ENCODE assay signal across 8 cellular contexts in genomic region chr1:147496571-147496970, GRCh38. TPM values are rescaled to one million over a fixed set of nuclear protein-coding genes. Genes with fewer than 3 reads are reported as not detected.
DNase-seq lines count a peak whose midpoint lies in the region; ATAC-seq and TF ChIP-seq lines count a peak whose summit lies in the region.

No MANE protein-coding gene starts in this region.

- H3K4me2 ChIP-seq in smooth muscle cell = no peak overlapping the region

- peaks cover 32% of the 10 kb centered on the region for H3K27me3 Mint-ChIP-seq in T-helper 17 cell

- no peak overlapping the region for H3K4me3 Mint-ChIP-seq in T-helper 17 cell

- intact Hi-C loops in left cardiac atrium (cut with DNase I) (loop anchor here in 1 of 2 donors (1.0 kb wide), 1 partner anchor 145 kb away; no protein-coding TSS in a partner anchor), transverse colon (cut with DNase I; ENCODE audit: low total_unique reads) (loop anchor here (5.0 kb wide), 1 partner anchor 146 kb away; no protein-coding TSS in a partner anchor)

- H3K36me3 Mint-ChIP-seq in T-helper 17 cell (ENCODE audit: low read depth) = peaks cover 3% of the 10 kb centered on the region

- no peaks in the 10 kb centered on the region for H3K4me1 ChIP-seq in transverse colon
- no peaks in the 10 kb centered on the region for H3K4me1 ChIP-seq in smooth muscle cell (ENCODE audit: low read depth)

- WGBS in transverse colon (ENCODE audit: low coverage in 1 of 2), 2 donors = 0 to 40% methylated on average over 1 to 4 of the region's 4 CpGs
- 89% methylated on average over 4 of the region's 4 CpGs for WGBS in smooth muscle cell (ENCODE audit: low lambda C conversion rate)

- H3K4me1 Mint-ChIP-seq in T-helper 17 cell = peaks cover 2% of the 10 kb centered on the region

- H3K9me3 ChIP-seq in transverse colon = no peaks in the 10 kb centered on the region
- no peaks in the 10 kb centered on the region for H3K9me3 ChIP-seq in T-helper 17 cell (ENCODE audit: control insufficient read depth, low read length, poor library complexity, severe bottlenecking)
- H3K9me3 ChIP-seq in smooth muscle cell (replicated peaks; ENCODE audit: low read depth) = no peaks in the 10 kb centered on the region

- H3K36me3 ChIP-seq in transverse colon = no peaks in the 10 kb centered on the region
- H3K36me3 ChIP-seq in smooth muscle cell (ENCODE audit: low read depth) = no peaks in the 10 kb centered on the region

- H3K4me3 ChIP-seq in transverse colon = no peak overlapping the region
- no peak overlapping the region for H3K4me3 ChIP-seq in smooth muscle cell

- H3K79me2 ChIP-seq in smooth muscle cell (ENCODE audit: low read depth) = no peaks in the 10 kb centered on the region

- H3K9ac ChIP-seq in smooth muscle cell (ENCODE audit: low read depth) = no peak overlapping the region

- H3K27ac ChIP-seq in transverse colon (no peak overlapping the region), smooth muscle cell (ENCODE audit: low read depth) (no peak overlapping the region)

- TF ChIP-seq CTCF in transverse colon (IDR thresholded peaks at IDR 0.05) (peak; percentile 23 to 35 (median 34)), smooth muscle cell (IDR thresholded peaks at IDR 0.05; ENCODE audit: borderline replicate concordance, insufficient read depth, poor library complexity, severe bottlenecking) (no peak)

- no peak for TF ChIP-seq POLR2A in transverse colon (IDR thresholded peaks at IDR 0.05)

- peak; percentile 72 to 74 for ATAC-seq in left cardiac atrium
- ATAC-seq in T-helper 17 cell = no peak

- in situ Hi-C loops in transverse colon (cut with MboI; ENCODE audit: low pct_ligation_motif_present in 1 of 4, low pct_unique_long_range_greater_than_20kb in 1 of 4, low sequenced_read_pairs in 3 of 4) = loop anchor here (10.0 to 25.0 kb wide), 4 partner anchors 138 to 398 kb away; no protein-coding TSS in a partner anchor

- TF ChIP-seq EP300 in transverse colon (IDR thresholded peaks at IDR 0.05; ENCODE audit: low read depth) = no peak

- no peak overlapping the region for H2AFZ ChIP-seq in smooth muscle cell (ENCODE audit: low read depth)

- no peaks in the 10 kb centered on the region for H3F3A ChIP-seq in smooth muscle cell (ENCODE audit: low read depth)

- peak; percentile 60 for DNase-seq in NCI-H82 (lab: John Stamatoyannopoulos, UW)
- no peak for DNase-seq in NCI-H82 treated with DMSO at 0.1 percent for 48 hours (lab: John Stamatoyannopoulos, UW; ENCODE audit: unreplicated experiment)
- peak; percentile 65 to 78 for DNase-seq in SHP77 (lab: John Stamatoyannopoulos, UW)
- DNase-seq in left cardiac atrium = peak; percentile 59
- peak; percentile 11 for DNase-seq in transverse colon
- DNase-seq in activated effector memory CD4-positive, alpha-beta T cell treated with anti-CD3 and anti-CD28 coated beads, Interleukin-2, amount 50 U/mL, for 16 hours = no peak
- no peak for DNase-seq in T-helper 17 cell
- DNase-seq in smooth muscle cell (lab: John Stamatoyannopoulos, UW; ENCODE audit: unreplicated experiment) = no peak

- H4K20me1 ChIP-seq in smooth muscle cell (ENCODE audit: low read depth) = no peaks in the 10 kb centered on the region

- no peak overlapping the region for H3K27ac Mint-ChIP-seq in T-helper 17 cell

- H3K27me3 ChIP-seq in transverse colon = no peaks in the 10 kb centered on the region
- H3K27me3 ChIP-seq in smooth muscle cell (ENCODE audit: low read depth) = no peaks in the 10 kb centered on the region

RNA-seq across cellular contexts. Expression of gene BCL9, which starts 44.7 kb away (rescaled TPM):
- total RNA-seq in left cardiac atrium = 10 to 100 TPM; 10.8 to 11.6 TPM
- total RNA-seq in transverse colon = 10 to 100 TPM in 2 of 4 donors, 1 to 10 TPM in 2; 3.4 to 17.1 (median 9.0) TPM
- 10 to 100 TPM; 12.6 to 14.6 TPM for total RNA-seq in T-helper 17 cell
- 12.2 and 19.2 TPM in 2 replicates for total RNA-seq in smooth muscle cell
- polyA plus RNA-seq in smooth muscle cell = 11.1 and 15.6 TPM in 2 replicates

Comparison
In these comparisons a context has a peak if more than half of its experiments do, and no peak if none do; other contexts are left out.
1. DNase-seq: peak in NCI-H82 (single experiment), SHP77 (2 of 2), left cardiac atrium (single experiment) and transverse colon (single experiment); none in NCI-H82 treated with DMSO at 0.1 percent for 48 hours (single experiment), activated effector memory CD4-positive, alpha-beta T cell treated with anti-CD3 and anti-CD28 coated beads, Interleukin-2, amount 50 U/mL, for 16 hours (single experiment), T-helper 17 cell (0 of 3) and smooth muscle cell (single experiment).